In the genomic region with DNA sequence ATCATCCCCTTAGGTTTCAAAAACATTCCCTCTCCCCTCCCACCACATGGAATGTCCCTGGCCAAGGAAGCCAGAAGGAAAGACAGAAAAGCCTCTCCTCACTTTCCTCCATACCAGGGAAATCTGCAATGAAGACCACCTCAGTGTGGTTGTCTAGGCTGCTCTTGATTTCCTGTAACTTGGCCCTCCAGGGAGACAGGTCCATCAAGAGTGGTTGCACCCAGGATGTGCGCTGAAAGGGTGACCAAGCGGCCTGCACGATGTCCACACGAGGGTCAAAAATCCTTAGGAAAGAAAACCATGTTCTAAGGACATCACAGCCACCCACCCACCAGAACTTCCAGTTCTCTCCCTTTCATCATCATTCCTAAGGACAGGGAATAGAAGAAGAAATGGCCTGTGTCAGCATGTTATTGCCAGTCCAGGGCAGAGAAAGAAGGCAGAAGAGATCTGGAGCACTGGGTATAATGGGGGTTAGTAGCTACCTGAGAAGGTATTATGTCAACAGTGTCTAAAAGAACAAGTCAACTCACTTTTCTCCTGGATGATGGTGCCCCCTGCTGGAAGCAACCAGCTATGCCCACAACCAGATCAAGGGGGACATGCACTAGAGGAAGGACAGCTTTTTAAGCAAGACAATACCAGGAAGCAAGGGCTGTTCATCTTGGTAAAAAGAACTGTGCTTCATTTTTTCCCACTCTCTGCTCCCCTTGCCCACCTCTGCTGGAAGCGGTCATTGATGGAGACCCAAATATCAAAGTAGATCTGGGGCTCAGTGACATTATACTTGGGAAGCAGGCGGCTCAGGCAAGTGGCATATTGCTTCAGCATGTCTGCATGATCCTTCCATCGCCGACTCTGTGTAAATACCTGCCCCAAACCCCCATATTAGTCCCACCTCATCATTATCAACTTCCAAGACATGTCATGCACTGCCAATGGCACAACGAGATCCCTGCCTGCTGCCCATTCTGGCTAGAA, we compare ENCODE assay signal across 8 cellular contexts. TPM values are rescaled to one million over a fixed set of nuclear protein-coding genes. Genes with fewer than 3 reads are reported as not detected.
DNase-seq lines count a peak whose midpoint lies in the region; ATAC-seq, FAIRE-seq and TF ChIP-seq lines count a peak whose summit lies in the region.

No MANE protein-coding gene starts in this region.

- H3K27ac Mint-ChIP-seq in activated B cell treated with CpG ODN at 0.5 μM for 24 hours = no peak overlapping the region

- no peaks in the 10 kb centered on the region for H3K27me3 ChIP-seq in bronchial epithelial cell (ENCODE audit: control insufficient read depth, insufficient read depth, low read length)
- H3K27me3 ChIP-seq in kidney epithelial cell (ENCODE audit: control insufficient read depth, insufficient read depth, low read length) = no peaks in the 10 kb centered on the region

- POLR2A ChIA-PET in activated B cell treated with CpG ODN at 0.5 μM for 24 hours (lab: Charles Lee) = interaction anchor here (0.5 to 8.2 kb wide), 10 partner anchors 9 to 224 kb away, joined by 4 to 84 read pairs (median 7); partner anchors contain the start of genes ELMOD3, GGCX, MAT2A and RETSAT

- H3K36me3 ChIP-seq in bronchial epithelial cell (ENCODE audit: control insufficient read depth, insufficient read depth, low read length) (peaks cover 8% of the 10 kb centered on the region), kidney epithelial cell (ENCODE audit: control insufficient read depth, insufficient read depth, low read length) (peaks cover 6% of the 10 kb centered on the region)

- peak; percentile 77 for ATAC-seq in HG03066 (IDR thresholded peaks at IDR 0.05; ENCODE audit: low read depth, unreplicated experiment)
- ATAC-seq in activated B cell treated with CpG ODN at 0.5 μM for 24 hours (ENCODE audit: low read depth) = peak; percentile 98
- ATAC-seq in HG02840 (IDR thresholded peaks at IDR 0.05; ENCODE audit: low FRiP score, unreplicated experiment) = no peak

- H3K27me3 Mint-ChIP-seq in activated B cell treated with CpG ODN at 0.5 μM for 24 hours = no peaks in the 10 kb centered on the region

- intact Hi-C loops in activated B cell treated with CpG ODN at 0.5 μM for 24 hours (cut with micrococcal nuclease) = loop anchor here (1.0 to 2.0 kb wide), 7 partner anchors 9 to 252 kb away; partner anchors contain the start of genes ELMOD3, GGCX, RETSAT and TGOLN2

- H3K4me3 Mint-ChIP-seq in activated B cell treated with CpG ODN at 0.5 μM for 24 hours = no peak overlapping the region

- H3K4me3 ChIP-seq in bronchial epithelial cell (ENCODE audit: low read depth, low read length) (no peak overlapping the region), kidney epithelial cell (ENCODE audit: low read depth, low read length) (no peak overlapping the region)

- peaks cover 87% of the 10 kb centered on the region for H3K36me3 Mint-ChIP-seq in activated B cell treated with CpG ODN at 0.5 μM for 24 hours (ENCODE audit: low read depth)

- DNase-seq in NCI-H226 = peak; percentile 16
- DNase-seq in activated B cell treated with CpG ODN at 0.5 μM for 24 hours = peak; percentile 63
- peak; percentile 82 for DNase-seq in bronchial epithelial cell (ENCODE audit: low read depth)
- DNase-seq in kidney epithelial cell (ENCODE audit: low read depth) = peak; percentile 38
- peak; percentile 85 to 90 for DNase-seq in stimulated activated CD4-positive, alpha-beta T cell treated with anti-CD3 and anti-CD28 coated beads, Interleukin-2, amount 100 ng/mL, for 24 hours

- peaks cover 4% of the 10 kb centered on the region for H3K4me1 Mint-ChIP-seq in activated B cell treated with CpG ODN at 0.5 μM for 24 hours

- H3K9me3 Mint-ChIP-seq in activated B cell treated with CpG ODN at 0.5 μM for 24 hours = no peaks in the 10 kb centered on the region

- no peak for FAIRE-seq in bronchial epithelial cell (lab: Jason Lieb, UNC)

- CTCF ChIA-PET in activated B cell treated with CpG ODN at 0.5 μM for 24 hours (lab: Charles Lee) = interaction anchor here (0.6 to 8.4 kb wide), 22 partner anchors 9 to 285 kb away, joined by 3 to 162 read pairs (median 5); partner anchors contain the start of genes C2orf68, ELMOD3, GGCX and MAT2A

- peak; percentile 90 for TF ChIP-seq CTCF in GM12872 (IDR thresholded peaks at IDR 0.05; ENCODE audit: insufficient read depth, low read depth, low read length)
- peak; percentile 28 for TF ChIP-seq CTCF in activated B cell treated with CpG ODN at 0.5 μM for 24 hours (IDR thresholded peaks at IDR 0.05)
- peak; percentile 85 for TF ChIP-seq CTCF in bronchial epithelial cell (IDR thresholded peaks at IDR 0.05; ENCODE audit: insufficient read depth, low read length, severe bottlenecking)
- TF ChIP-seq CTCF in kidney epithelial cell (IDR thresholded peaks at IDR 0.05; ENCODE audit: insufficient read depth, low read length, poor library complexity, severe bottlenecking) = peak; percentile 87

RNA-seq across cellular contexts. Expression of gene GGCX, which starts 9.3 kb away (rescaled TPM):
- total RNA-seq in activated B cell treated with CpG ODN at 0.5 μM for 24 hours (30.0 and 30.7 TPM in 2 replicates), bronchial epithelial cell (27.9 and 33.0 TPM in 2 replicates), kidney epithelial cell (25.7 and 37.0 TPM in 2 replicates)

RNA-seq across cellular contexts. Expression of gene MAT2A, which starts 13.0 kb away (rescaled TPM):
- total RNA-seq in activated B cell treated with CpG ODN at 0.5 μM for 24 hours (228 and 265 TPM in 2 replicates), bronchial epithelial cell (81.9 and 103 TPM in 2 replicates), kidney epithelial cell (147 and 160 TPM in 2 replicates)

RNA-seq across cellular contexts. Expression of gene VAMP8, which starts 25.4 kb away (rescaled TPM):
- total RNA-seq in activated B cell treated with CpG ODN at 0.5 μM for 24 hours (128 and 145 TPM in 2 replicates), bronchial epithelial cell (41.3 and 67.6 TPM in 2 replicates), kidney epithelial cell (42.3 and 53.5 TPM in 2 replicates)

RNA-seq across cellular contexts. Expression of gene VAMP5, which starts 32.2 kb away (rescaled TPM):
- 8.8 and 11.4 TPM in 2 replicates for total RNA-seq in activated B cell treated with CpG ODN at 0.5 μM for 24 hours
- total RNA-seq in bronchial epithelial cell = 4.5 and 5.5 TPM in 2 replicates
- 16.5 and 28.5 TPM in 2 replicates for total RNA-seq in kidney epithelial cell

RNA-seq across cellular contexts. Expression of gene RNF181, which starts 43.6 kb away (rescaled TPM):
- total RNA-seq in activated B cell treated with CpG ODN at 0.5 μM for 24 hours (104 and 108 TPM in 2 replicates), bronchial epithelial cell (240 and 318 TPM in 2 replicates), kidney epithelial cell (220 and 271 TPM in 2 replicates)

Comparison
In these comparisons a context has a peak if more than half of its experiments do, and no peak if none do; other contexts are left out.
1. CTCF ChIP-seq: peak in every context shown above with its lines; median percentile 90 in GM12872; 87 in kidney epithelial cell; 85 in bronchial epithelial cell; 28 in activated B cell treated with CpG ODN at 0.5 μM for 24 hours.
2. DNase-seq: peak in every context shown above with its lines; median percentile 88 in stimulated activated CD4-positive, alpha-beta T cell treated with anti-CD3 and anti-CD28 coated beads, Interleukin-2, amount 100 ng/mL, for 24 hours; 82 in bronchial epithelial cell; 63 in activated B cell treated with CpG ODN at 0.5 μM for 24 hours; 38 in kidney epithelial cell; 16 in NCI-H226.